Comparison of ENCODE assay signal across 9 cellular contexts in genomic region chr7:63025815-63026214, GRCh38.
"Had no signal": no experiment of that assay in that cellular context is flagged by ENCODE, and none has a peak within 500 bp of the region (broad histone marks: within the 10 kb centered on the region; RNA-seq: fewer than 3 reads in every experiment).

No MANE protein-coding gene starts in this region.

- H3K27ac Mint-ChIP-seq: HFFc6, IgD-negative memory B cell had no signal

- H3K4me3 Mint-ChIP-seq: HFFc6, IgD-negative memory B cell had no signal

- H3K36me3 Mint-ChIP-seq: IgD-negative memory B cell had no signal

- H3K4me3 ChIP-seq: GM23248, HAP-1 had no signal

- H3K4me1 Mint-ChIP-seq: IgD-negative memory B cell had no signal

- FAIRE-seq: HepG2 had no signal

- DNase-seq: GM23248, GOT3, H7, HFFc6, KBM-7 had no signal

- H3K9ac ChIP-seq: GM23248 had no signal

- H3K27me3 Mint-ChIP-seq: IgD-negative memory B cell had no signal

- H3K4me1 ChIP-seq: HAP-1 had no signal

- H3K9me3 ChIP-seq: HAP-1 had no signal

- H3K36me3 ChIP-seq: HAP-1 had no signal

- H3K27ac ChIP-seq: GM23248, HL-60 had no signal
